31 cellular contexts compared by ENCODE assay signal in genomic region chr9:72924116-72924790, GRCh38. TPM values are rescaled to one million over a fixed set of nuclear protein-coding genes. Genes with fewer than 3 reads are reported as not detected.
"Had no signal": no experiment of that assay in that cellular context is flagged by ENCODE, and none has a peak within 500 bp of the region (broad histone marks: within the 10 kb centered on the region; RNA-seq: fewer than 3 reads in every experiment).

No MANE protein-coding gene starts in this region.

- H3K4me3 ChIP-seq: ascending aorta, heart right ventricle, pancreas, psoas muscle, right atrium auricular region, spleen, testis, vagina had no signal

- H3K36me3 Mint-ChIP-seq: activated CD4-positive, alpha-beta memory T cell treated with anti-CD3 and anti-CD28 coated beads for 36 hours; activated naive CD4-positive, alpha-beta T cell treated with anti-CD3 and anti-CD28 coated beads, Interleukin-2, amount 10 ng/mL, durations not matched to agents 7 days and 5 days; activated naive CD8-positive, alpha-beta T cell treated with anti-CD3 and anti-CD28 coated beads, Interleukin-2, amount 10 ng/mL, durations not matched to agents 7 days and 5 days; memory B cell; naive thymus-derived CD4-positive, alpha-beta T cell had no signal

- H3K9me3 Mint-ChIP-seq: activated CD4-positive, alpha-beta memory T cell treated with anti-CD3 and anti-CD28 coated beads for 36 hours; activated CD4-positive, alpha-beta T cell treated with anti-CD3 and anti-CD28 coated beads, Interleukin-2, amount 10 ng/mL, durations not matched to agents 24 days and 14 days; activated naive CD4-positive, alpha-beta T cell treated with anti-CD3 and anti-CD28 coated beads, Interleukin-2, amount 10 ng/mL, durations not matched to agents 7 days and 5 days; activated naive CD8-positive, alpha-beta T cell treated with anti-CD3 and anti-CD28 coated beads, Interleukin-2, amount 10 ng/mL, durations not matched to agents 7 days and 5 days; activated T-helper 1 cell treated with anti-CD3 and anti-CD28 coated beads, Interleukin-12 subunit alpha, Interleukin-12 subunit beta, Interleukin-2, Interleukin-4 antibody, amounts not matched to agents 30 ng/mL and 10 ng/mL and 1 ng/mL, durations not matched to agents 14 hours and 24 hours and 36 hours; dendritic cell treated with granulocyte-macrophage colony-stimulating factor and Interleukin-4, amounts not matched to agents 40 ng/mL and 50 ng/mL, for 4 days had no signal

- H3K4me1 ChIP-seq: ascending aorta, psoas muscle, right atrium auricular region, vagina had no signal

- H3K27ac ChIP-seq: ascending aorta, brain microvascular endothelial cell, psoas muscle, right atrium auricular region, testis, vagina had no signal

- H3K27ac Mint-ChIP-seq: activated CD4-positive, alpha-beta memory T cell treated with anti-CD3 and anti-CD28 coated beads for 36 hours; activated CD4-positive, alpha-beta T cell treated with anti-CD3 and anti-CD28 coated beads, Interleukin-2, amount 10 ng/mL, durations not matched to agents 24 days and 14 days; activated naive CD4-positive, alpha-beta T cell treated with anti-CD3 and anti-CD28 coated beads, Interleukin-2, amount 10 ng/mL, durations not matched to agents 7 days and 5 days; activated naive CD8-positive, alpha-beta T cell treated with anti-CD3 and anti-CD28 coated beads, Interleukin-2, amount 10 ng/mL, durations not matched to agents 7 days and 5 days; activated T-helper 1 cell treated with anti-CD3 and anti-CD28 coated beads, Interleukin-12 subunit alpha, Interleukin-12 subunit beta, Interleukin-2, Interleukin-4 antibody, amounts not matched to agents 30 ng/mL and 10 ng/mL and 1 ng/mL, durations not matched to agents 14 hours and 24 hours and 36 hours; dendritic cell treated with granulocyte-macrophage colony-stimulating factor and Interleukin-4, amounts not matched to agents 40 ng/mL and 50 ng/mL, for 4 days; memory B cell; naive thymus-derived CD4-positive, alpha-beta T cell had no signal

- DNase-seq: activated CD4-positive, alpha-beta memory T cell treated with anti-CD3 and anti-CD28 coated beads for 36 hours; activated CD4-positive, alpha-beta T cell treated with anti-CD3 and anti-CD28 coated beads, Interleukin-2, amount 10 ng/mL, durations not matched to agents 24 days and 14 days; activated CD4-positive, CD25-positive, alpha-beta regulatory T cell treated with anti-CD3 and anti-CD28 coated beads, Interleukin-2, amount 50 U/mL, for 72 hours; activated CD8-positive, alpha-beta memory T cell treated with anti-CD3 and anti-CD28 coated beads, Interleukin-2, amount 50 U/mL, for 4 hours; activated gamma-delta T cell; activated naive CD4-positive, alpha-beta T cell treated with anti-CD3 and anti-CD28 coated beads, Interleukin-2, amount 10 ng/mL, durations not matched to agents 7 days and 5 days; activated naive CD8-positive, alpha-beta T cell treated with anti-CD3 and anti-CD28 coated beads, Interleukin-2, amount 10 ng/mL, durations not matched to agents 7 days and 5 days; activated T-cell treated with anti-CD3 and anti-CD28 coated beads, Interleukin-2, amount 50 U/mL, for 1 hour; brain microvascular endothelial cell; caudate nucleus; effector CD4-positive, alpha-beta T cell; foreskin fibroblast; heart right ventricle; midbrain; naive thymus-derived CD4-positive, alpha-beta T cell; nucleus accumbens; pancreas; psoas muscle; spleen; stimulated activated naive CD4-positive, alpha-beta T cell treated with Interleukin-2 at 50 U/mL for 16 hours; T-helper 2 cell; testis; trophoblast cell had no signal

- H3K27me3 Mint-ChIP-seq: activated CD4-positive, alpha-beta T cell treated with anti-CD3 and anti-CD28 coated beads, Interleukin-2, amount 10 ng/mL, durations not matched to agents 24 days and 14 days; activated naive CD4-positive, alpha-beta T cell treated with anti-CD3 and anti-CD28 coated beads, Interleukin-2, amount 10 ng/mL, durations not matched to agents 7 days and 5 days; dendritic cell treated with granulocyte-macrophage colony-stimulating factor and Interleukin-4, amounts not matched to agents 40 ng/mL and 50 ng/mL, for 4 days had no signal

- H3K27me3 ChIP-seq: ascending aorta, brain microvascular endothelial cell, heart right ventricle, pancreas, right atrium auricular region, spleen, testis, vagina had no signal

- H3K36me3 ChIP-seq: brain microvascular endothelial cell, heart right ventricle, right atrium auricular region, spleen had no signal

- H3K4me3 Mint-ChIP-seq: activated CD4-positive, alpha-beta memory T cell treated with anti-CD3 and anti-CD28 coated beads for 36 hours; activated CD4-positive, alpha-beta T cell treated with anti-CD3 and anti-CD28 coated beads, Interleukin-2, amount 10 ng/mL, durations not matched to agents 24 days and 14 days; activated naive CD4-positive, alpha-beta T cell treated with anti-CD3 and anti-CD28 coated beads, Interleukin-2, amount 10 ng/mL, durations not matched to agents 7 days and 5 days; activated naive CD8-positive, alpha-beta T cell treated with anti-CD3 and anti-CD28 coated beads, Interleukin-2, amount 10 ng/mL, durations not matched to agents 7 days and 5 days; activated T-helper 1 cell treated with anti-CD3 and anti-CD28 coated beads, Interleukin-12 subunit alpha, Interleukin-12 subunit beta, Interleukin-2, Interleukin-4 antibody, amounts not matched to agents 30 ng/mL and 10 ng/mL and 1 ng/mL, durations not matched to agents 14 hours and 24 hours and 36 hours; dendritic cell treated with granulocyte-macrophage colony-stimulating factor and Interleukin-4, amounts not matched to agents 40 ng/mL and 50 ng/mL, for 4 days; memory B cell; naive thymus-derived CD4-positive, alpha-beta T cell had no signal

- ATAC-seq: heart right ventricle; naive thymus-derived CD4-positive, alpha-beta T cell; psoas muscle had no signal

- H3K9me3 ChIP-seq: ascending aorta, heart right ventricle, pancreas, psoas muscle, right atrium auricular region, spleen, testis, vagina had no signal

- H3K4me1 Mint-ChIP-seq: activated CD4-positive, alpha-beta T cell treated with anti-CD3 and anti-CD28 coated beads, Interleukin-2, amount 10 ng/mL, durations not matched to agents 24 days and 14 days; activated naive CD4-positive, alpha-beta T cell treated with anti-CD3 and anti-CD28 coated beads, Interleukin-2, amount 10 ng/mL, durations not matched to agents 7 days and 5 days; activated naive CD8-positive, alpha-beta T cell treated with anti-CD3 and anti-CD28 coated beads, Interleukin-2, amount 10 ng/mL, durations not matched to agents 7 days and 5 days; memory B cell; naive thymus-derived CD4-positive, alpha-beta T cell had no signal

RNA-seq across cellular contexts. Expression of gene ALDH1A1, which starts 28.6 kb away (rescaled TPM):
- total RNA-seq: activated CD4-positive, alpha-beta memory T cell treated with anti-CD3 and anti-CD28 coated beads for 36 hours; activated CD4-positive, alpha-beta T cell treated with anti-CD3 and anti-CD28 coated beads, Interleukin-2, amount 10 ng/mL, durations not matched to agents 24 days and 14 days; activated CD8-positive, alpha-beta memory T cell treated with anti-CD3 and anti-CD28 coated beads for 36 hours; activated T-helper 1 cell treated with anti-CD3 and anti-CD28 coated beads, Interleukin-12 subunit alpha, Interleukin-12 subunit beta, Interleukin-2, Interleukin-4 antibody, amounts not matched to agents 30 ng/mL and 10 ng/mL and 1 ng/mL, durations not matched to agents 14 hours and 24 hours and 36 hours had no signal
- polyA plus RNA-seq: naive thymus-derived CD4-positive, alpha-beta T cell; neural cell had no signal
